9 cellular contexts compared by ENCODE assay signal in genomic region chr6:39048481-39049399, GRCh38. TPM values are rescaled to one million over a fixed set of nuclear protein-coding genes. Genes with fewer than 3 reads are reported as not detected.
DNase-seq lines count a peak whose midpoint lies in the region; ATAC-seq and TF ChIP-seq lines count a peak whose summit lies in the region.
"Had no signal": no experiment of that assay in that cellular context is flagged by ENCODE, and none has a peak within 500 bp of the region (broad histone marks: within the 10 kb centered on the region; RNA-seq: fewer than 3 reads in every experiment).

Gene GLP1R (plus strand): TSS chr6:39048781. CDS start chr6:39048841, 60 bp downstream.

- WGBS in ectodermal cell, 2 experiments = 2% methylated on average over 74 of the region's 74 CpGs
- WGBS in mesodermal cell (ENCODE audit: insufficient coverage in 2 of 2), 2 experiments = 2 to 3% methylated on average over 41 to 67 of the region's 74 CpGs

- ATAC-seq in GM19351 (IDR thresholded peaks at IDR 0.05; ENCODE audit: unreplicated experiment) (no peak), GM21360 (IDR thresholded peaks at IDR 0.05; ENCODE audit: unreplicated experiment) (no peak)

- CTCF ChIA-PET in HEK293T (lab: Yijun Ruan, JAX) = no interaction called here

- POLR2A ChIA-PET in HEK293T (lab: Yijun Ruan, JAX) = no interaction called here

- no peak within 1 kb of the TSS for H3K27ac ChIP-seq in ectodermal cell (ENCODE audit: insufficient read depth, low read depth, low read length, poor library complexity, severe bottlenecking)
- H3K27ac ChIP-seq in mesodermal cell (ENCODE audit: low read depth, low read length, severe bottlenecking) = no peak within 1 kb of the TSS
- H3K27ac ChIP-seq: SJSA1 had no signal

- H3K27me3 ChIP-seq in ectodermal cell (ENCODE audit: control insufficient read depth, insufficient read depth, low read length, poor library complexity, severe bottlenecking) = peaks cover 50% of the 10 kb centered on the region

- H3K9me3 ChIP-seq in ectodermal cell (ENCODE audit: control insufficient read depth, low read length) (no peaks in the 10 kb centered on the region), mesodermal cell (ENCODE audit: control insufficient read depth, low read length) (no peaks in the 10 kb centered on the region)
- H3K9me3 ChIP-seq: SJSA1 had no signal

- H3K4me1 ChIP-seq in ectodermal cell (ENCODE audit: control insufficient read depth, insufficient read depth, low read length) (peaks cover 7% of the 10 kb centered on the region), mesodermal cell (ENCODE audit: control insufficient read depth, insufficient read depth, low read length, poor library complexity, severe bottlenecking) (peaks cover 14% of the 10 kb centered on the region)
- H3K4me1 ChIP-seq: SJSA1 had no signal

- peak; percentile 10 for DNase-seq in stimulated activated CD4-positive, alpha-beta T cell treated with anti-CD3 and anti-CD28 coated beads, Interleukin-4, amount 100 ng/mL, for 1 hour
- DNase-seq in stimulated activated CD4-positive, alpha-beta T cell treated with anti-CD3 and anti-CD28 coated beads, Interleukin-4, amount 100 ng/mL, for 24 hours = no peak
- DNase-seq in NCI-H2107 (lab: John Stamatoyannopoulos, UW) (no peak), HEK293T (ENCODE audit: extremely low spot score) (no peak)

- H3K4me3 ChIP-seq in ectodermal cell (ENCODE audit: insufficient read depth, low read depth, low read length) (peak within 1 kb of the TSS; percentile 49), mesodermal cell (ENCODE audit: extremely low read depth, insufficient read depth, low read length, poor library complexity, severe bottlenecking) (peak within 1 kb of the TSS; percentile 35)
- H3K4me3 ChIP-seq: SJSA1 had no signal

- H3K36me3 ChIP-seq in ectodermal cell (ENCODE audit: control insufficient read depth, insufficient read depth, low read length) (no peaks in the 10 kb centered on the region), mesodermal cell (ENCODE audit: control insufficient read depth, insufficient read depth, low read length) (no peaks in the 10 kb centered on the region)
- H3K36me3 ChIP-seq: SJSA1 had no signal

TF ChIP-seq in HEK293T, 16 proteins besides CTCF, POLR2A, EP300 and RAD21:
- TF ChIP-seq NFRKB (IDR thresholded peaks at IDR 0.05) = no peak
- no peak for TF ChIP-seq BHLHE40 (IDR thresholded peaks at IDR 0.05; ENCODE audit: borderline replicate concordance)
- no peak for TF ChIP-seq PKNOX1 (IDR thresholded peaks at IDR 0.05)
- TF ChIP-seq SP1 (IDR thresholded peaks at IDR 0.05) = no peak
- no peak for TF ChIP-seq HDGF (IDR thresholded peaks at IDR 0.05; ENCODE audit: borderline replicate concordance)
- no peak for TF ChIP-seq L3MBTL2 (conservative IDR thresholded peaks at IDR 0.05)
- no peak for TF ChIP-seq LEF1 (IDR thresholded peaks at IDR 0.05; ENCODE audit: borderline replicate concordance)
- no peak for TF ChIP-seq FOXA1 (IDR thresholded peaks at IDR 0.05)
- TF ChIP-seq CTBP1 (IDR thresholded peaks at IDR 0.05; ENCODE audit: borderline replicate concordance) = no peak
- no peak for TF ChIP-seq ELF4 (IDR thresholded peaks at IDR 0.05)
- no peak for TF ChIP-seq ZNF384 (IDR thresholded peaks at IDR 0.05)
- no peak for TF ChIP-seq FOXK2 (IDR thresholded peaks at IDR 0.05)

RNA-seq across cellular contexts. Expression of gene GLP1R, which starts in this region (rescaled TPM):
- 1.1 TPM for polyA plus RNA-seq in ectodermal cell (2013, experiment 1 of 4)
- 1.4 TPM for polyA plus RNA-seq in ectodermal cell (2013, experiment 2 of 4)
- 0.64 TPM for polyA plus RNA-seq in ectodermal cell (2013, experiment 3 of 4)
- 0.69 TPM for polyA plus RNA-seq in ectodermal cell (2013, experiment 4 of 4)
- polyA plus RNA-seq in mesodermal cell (2013, experiment 1 of 2) = 1.0 TPM
- 0.35 TPM for polyA plus RNA-seq in mesodermal cell (2013, experiment 2 of 2)
